Comparison of ENCODE assay signal across 34 cellular contexts in the genomic region with DNA sequence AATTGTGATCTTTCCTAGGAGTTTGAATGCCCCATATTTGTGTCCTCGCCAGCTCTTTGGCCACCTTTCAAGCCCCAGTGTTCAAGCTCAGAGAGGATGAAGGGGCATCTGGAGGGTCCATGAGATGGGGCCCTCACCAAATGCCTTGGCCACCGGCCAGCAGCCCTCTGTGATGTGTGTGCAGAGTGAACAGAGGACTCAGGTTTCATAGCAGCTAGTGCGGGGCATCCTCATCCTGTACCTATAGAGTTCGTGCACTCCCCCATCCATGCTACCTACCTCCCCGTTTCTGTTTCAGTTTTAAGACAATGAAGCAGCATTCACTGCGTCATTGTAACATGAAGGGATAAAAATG.
"Had no signal": no experiment of that assay in that cellular context is flagged by ENCODE, and none has a peak within 500 bp of the region (broad histone marks: within the 10 kb centered on the region; RNA-seq: fewer than 3 reads in every experiment).

No MANE protein-coding gene starts in this region.

- H3K9me3 Mint-ChIP-seq: activated CD4-positive, alpha-beta memory T cell treated with anti-CD3 and anti-CD28 coated beads for 36 hours; activated CD4-positive, alpha-beta T cell treated with anti-CD3 and anti-CD28 coated beads, Interleukin-2, amount 10 ng/mL, durations not matched to agents 24 days and 14 days; activated naive CD4-positive, alpha-beta T cell treated with anti-CD3 and anti-CD28 coated beads for 36 hours; activated naive CD8-positive, alpha-beta T cell treated with anti-CD3 and anti-CD28 coated beads for 36 hours; activated T-helper 1 cell treated with anti-CD3 and anti-CD28 coated beads, Interleukin-12 subunit alpha, Interleukin-12 subunit beta, Interleukin-2, Interleukin-4 antibody, amounts not matched to agents 30 ng/mL and 10 ng/mL and 1 ng/mL, durations not matched to agents 14 hours and 24 hours and 36 hours; effector memory CD8-positive, alpha-beta T cell; naive B cell; nephron progenitor cell; stimulated activated naive B cell treated with anti-CD40 and anti-IgM and Interleukin-4, amounts not matched to agents 10 μg/mL and 1 μg/mL and 100 μg/mL, for 72 hours had no signal

- H3K27ac ChIP-seq: adrenal gland, ascending aorta, brain microvascular endothelial cell, gastrocnemius medialis, hepatocyte, pancreas, prostate gland, sigmoid colon, suprapubic skin had no signal

- H3K79me2 ChIP-seq: hepatocyte had no signal

- H3K36me3 Mint-ChIP-seq: activated naive CD8-positive, alpha-beta T cell treated with anti-CD3 and anti-CD28 coated beads for 36 hours had no signal

- H2AFZ ChIP-seq: hepatocyte had no signal

- H3K36me3 ChIP-seq: adrenal gland, ascending aorta, brain microvascular endothelial cell, gastrocnemius medialis, prostate gland, sigmoid colon had no signal

- ATAC-seq: effector memory CD8-positive, alpha-beta T cell; gastrocnemius medialis; left ventricle myocardium superior; pancreas; stimulated activated naive B cell treated with anti-CD40 and anti-IgM and Interleukin-4, amounts not matched to agents 10 μg/mL and 1 μg/mL and 100 μg/mL, for 72 hours had no signal

- H3K27ac Mint-ChIP-seq: activated CD4-positive, alpha-beta memory T cell treated with anti-CD3 and anti-CD28 coated beads for 36 hours; activated CD4-positive, alpha-beta T cell treated with anti-CD3 and anti-CD28 coated beads, Interleukin-2, amount 10 ng/mL, durations not matched to agents 24 days and 14 days; activated naive CD4-positive, alpha-beta T cell treated with anti-CD3 and anti-CD28 coated beads for 36 hours; activated naive CD8-positive, alpha-beta T cell treated with anti-CD3 and anti-CD28 coated beads for 36 hours; activated T-helper 1 cell treated with anti-CD3 and anti-CD28 coated beads, Interleukin-12 subunit alpha, Interleukin-12 subunit beta, Interleukin-2, Interleukin-4 antibody, amounts not matched to agents 30 ng/mL and 10 ng/mL and 1 ng/mL, durations not matched to agents 14 hours and 24 hours and 36 hours; stimulated activated naive B cell treated with anti-CD40 and anti-IgM and Interleukin-4, amounts not matched to agents 10 μg/mL and 1 μg/mL and 100 μg/mL, for 72 hours had no signal

- H3K4me3 ChIP-seq: adrenal gland, ascending aorta, gastrocnemius medialis, hepatocyte, pancreas, prostate gland, sigmoid colon, suprapubic skin, tibial nerve had no signal

- DNase-seq: activated CD4-positive, alpha-beta memory T cell treated with anti-CD3 and anti-CD28 coated beads for 36 hours; activated CD4-positive, alpha-beta T cell treated with anti-CD3 and anti-CD28 coated beads, Interleukin-2, amount 10 ng/mL, durations not matched to agents 24 days and 14 days; activated CD4-positive, CD25-positive, alpha-beta regulatory T cell treated with anti-CD3 and anti-CD28 coated beads, Interleukin-2, amount 50 U/mL, for 72 hours; activated CD8-positive, alpha-beta memory T cell treated with anti-CD3 and anti-CD28 coated beads, Interleukin-2, amount 50 U/mL, for 4 hours; activated effector memory CD4-positive, alpha-beta T cell treated with anti-CD3 and anti-CD28 coated beads, Interleukin-2, amount 50 U/mL, for 16 hours; activated naive CD4-positive, alpha-beta T cell treated with anti-CD3 and anti-CD28 coated beads for 36 hours; activated naive CD8-positive, alpha-beta T cell treated with anti-CD3 and anti-CD28 coated beads for 36 hours; activated T-cell treated with anti-CD3 and anti-CD28 coated beads, Interleukin-2, amount 50 U/mL, for 1 hour; adrenal gland; brain microvascular endothelial cell; cortex of kidney; effector memory CD8-positive, alpha-beta T cell; erythroblast; gastrocnemius medialis; glutamatergic neuron; islet precursor cell; left ventricle myocardium superior; mammary epithelial cell; naive B cell; nephron progenitor cell; pancreas; retina; sigmoid colon; small intestine; stimulated activated CD4-positive, alpha-beta T cell treated with anti-CD3 and anti-CD28 coated beads, Interleukin-15, amount 100 ng/mL, for 24 hours; stimulated activated CD4-positive, alpha-beta T cell treated with anti-CD3 and anti-CD28 coated beads, Interleukin-2, amount 100 ng/mL, for 24 hours; stimulated activated naive B cell treated with anti-CD40 and anti-IgM and Interleukin-4, amounts not matched to agents 10 μg/mL and 1 μg/mL and 100 μg/mL, for 72 hours; T1000 had no signal

- H3K27me3 Mint-ChIP-seq: activated CD4-positive, alpha-beta memory T cell treated with anti-CD3 and anti-CD28 coated beads for 36 hours; activated CD4-positive, alpha-beta T cell treated with anti-CD3 and anti-CD28 coated beads, Interleukin-2, amount 10 ng/mL, durations not matched to agents 24 days and 14 days; activated naive CD8-positive, alpha-beta T cell treated with anti-CD3 and anti-CD28 coated beads for 36 hours; effector memory CD8-positive, alpha-beta T cell; naive B cell; stimulated activated naive B cell treated with anti-CD40 and anti-IgM and Interleukin-4, amounts not matched to agents 10 μg/mL and 1 μg/mL and 100 μg/mL, for 72 hours had no signal

- H3K9me3 ChIP-seq: adrenal gland, ascending aorta, gastrocnemius medialis, pancreas, prostate gland, sigmoid colon, suprapubic skin, tibial nerve had no signal

- H3K4me2 ChIP-seq: hepatocyte had no signal

- H3K4me1 ChIP-seq: adrenal gland, gastrocnemius medialis, pancreas, prostate gland had no signal

- H3K27me3 ChIP-seq: adrenal gland, ascending aorta, brain microvascular endothelial cell, gastrocnemius medialis, hepatocyte, pancreas, sigmoid colon, suprapubic skin, tibial nerve had no signal

- H3K4me3 Mint-ChIP-seq: activated CD4-positive, alpha-beta memory T cell treated with anti-CD3 and anti-CD28 coated beads for 36 hours; activated CD4-positive, alpha-beta T cell treated with anti-CD3 and anti-CD28 coated beads, Interleukin-2, amount 10 ng/mL, durations not matched to agents 24 days and 14 days; activated naive CD4-positive, alpha-beta T cell treated with anti-CD3 and anti-CD28 coated beads for 36 hours; activated naive CD8-positive, alpha-beta T cell treated with anti-CD3 and anti-CD28 coated beads for 36 hours; activated T-helper 1 cell treated with anti-CD3 and anti-CD28 coated beads, Interleukin-12 subunit alpha, Interleukin-12 subunit beta, Interleukin-2, Interleukin-4 antibody, amounts not matched to agents 30 ng/mL and 10 ng/mL and 1 ng/mL, durations not matched to agents 14 hours and 24 hours and 36 hours; effector memory CD8-positive, alpha-beta T cell; nephron progenitor cell; stimulated activated naive B cell treated with anti-CD40 and anti-IgM and Interleukin-4, amounts not matched to agents 10 μg/mL and 1 μg/mL and 100 μg/mL, for 72 hours had no signal
